8 cellular contexts compared by ENCODE assay signal in genomic region chr3:23442598-23443383, GRCh38.
A peak's percentile ranks its signal among the peaks of the same experiment; 100 is the strongest.
DNase-seq lines count a peak whose midpoint lies in the region; ATAC-seq and TF ChIP-seq lines count a peak whose summit lies in the region.

No MANE protein-coding gene starts in this region.

- no peak overlapping the region for H3K4me3 ChIP-seq in lower lobe of right lung

- intact Hi-C loops in lower lobe of right lung (cut with DNase I), result no loop called here

- H3K36me3 ChIP-seq in lower lobe of right lung, result no peaks in the 10 kb centered on the region

- TF ChIP-seq CTCF in lower lobe of right lung (IDR thresholded peaks at IDR 0.05), result no peak

- peaks cover 7% of the 10 kb centered on the region for H3K4me1 ChIP-seq in lower lobe of right lung

- H3K27me3 ChIP-seq in lower lobe of right lung (ENCODE audit: low read depth), result no peaks in the 10 kb centered on the region

- peak overlapping the region; percentile 55 for H3K4me3 Mint-ChIP-seq in natural killer cell treated with Interleukin-12 subunit alpha and Interleukin-12 subunit beta and Interleukin-15 and Interleukin-18, amount 100 ng/mL, for 72 hours

- H3K27ac ChIP-seq in lower lobe of right lung, result no peak overlapping the region

- peak; percentile 18 for DNase-seq in SW480 (ENCODE audit: low spot score)
- DNase-seq in natural killer cell treated with Interleukin-12 subunit alpha and Interleukin-12 subunit beta and Interleukin-15 and Interleukin-18, amount 100 ng/mL, for 72 hours (ENCODE audit: low spot score), result no peak
- DNase-seq in lower lobe of right lung, result no peak
- no peak for DNase-seq in occipital lobe (lab: John Stamatoyannopoulos, UW)
- DNase-seq in DMS114 treated with DMSO at 0.1 percent for 48 hours (lab: John Stamatoyannopoulos, UW; ENCODE audit: unreplicated experiment), result no peak
- DNase-seq in Ammon's horn (ENCODE audit: low spot score), result no peak

- H3K4me1 Mint-ChIP-seq in natural killer cell treated with Interleukin-12 subunit alpha and Interleukin-12 subunit beta and Interleukin-15 and Interleukin-18, amount 100 ng/mL, for 72 hours (ENCODE audit: low read depth in 2 of 2), result peaks cover 29 to 41% of the 10 kb centered on the region in 2 donors

- no peaks in the 10 kb centered on the region for H3K27me3 Mint-ChIP-seq in natural killer cell treated with Interleukin-12 subunit alpha and Interleukin-12 subunit beta and Interleukin-15 and Interleukin-18, amount 100 ng/mL, for 72 hours

- H3K36me3 Mint-ChIP-seq in natural killer cell treated with Interleukin-12 subunit alpha and Interleukin-12 subunit beta and Interleukin-15 and Interleukin-18, amount 100 ng/mL, for 72 hours, result no peaks in the 10 kb centered on the region

- no peaks in the 10 kb centered on the region for H3K9me3 Mint-ChIP-seq in natural killer cell treated with Interleukin-12 subunit alpha and Interleukin-12 subunit beta and Interleukin-15 and Interleukin-18, amount 100 ng/mL, for 72 hours

- ATAC-seq in GM19043 (IDR thresholded peaks at IDR 0.05; ENCODE audit: low read depth, unreplicated experiment), result peak; percentile 55
- ATAC-seq in HG03045 (IDR thresholded peaks at IDR 0.05; ENCODE audit: unreplicated experiment), result peak; percentile 60
- peak; percentile 42 to 68 for ATAC-seq in natural killer cell treated with Interleukin-12 subunit alpha and Interleukin-12 subunit beta and Interleukin-15 and Interleukin-18, amount 100 ng/mL, for 72 hours
- ATAC-seq in lower lobe of right lung, result no peak

- H3K27ac Mint-ChIP-seq in natural killer cell treated with Interleukin-12 subunit alpha and Interleukin-12 subunit beta and Interleukin-15 and Interleukin-18, amount 100 ng/mL, for 72 hours, result peak overlapping the region; percentile 14 to 61

- H3K9me3 ChIP-seq in lower lobe of right lung, result no peaks in the 10 kb centered on the region

Comparison
In these comparisons a context has a peak if more than half of its experiments do, and no peak if none do; other contexts are left out.
1. ATAC-seq: peak in GM19043 (single experiment), HG03045 (single experiment) and natural killer cell treated with Interleukin-12 subunit alpha and Interleukin-12 subunit beta and Interleukin-15 and Interleukin-18, amount 100 ng/mL, for 72 hours (2 of 2); none in lower lobe of right lung (0 of 2).